Comparison of ENCODE assay signal across 15 cellular contexts in the genomic region with DNA sequence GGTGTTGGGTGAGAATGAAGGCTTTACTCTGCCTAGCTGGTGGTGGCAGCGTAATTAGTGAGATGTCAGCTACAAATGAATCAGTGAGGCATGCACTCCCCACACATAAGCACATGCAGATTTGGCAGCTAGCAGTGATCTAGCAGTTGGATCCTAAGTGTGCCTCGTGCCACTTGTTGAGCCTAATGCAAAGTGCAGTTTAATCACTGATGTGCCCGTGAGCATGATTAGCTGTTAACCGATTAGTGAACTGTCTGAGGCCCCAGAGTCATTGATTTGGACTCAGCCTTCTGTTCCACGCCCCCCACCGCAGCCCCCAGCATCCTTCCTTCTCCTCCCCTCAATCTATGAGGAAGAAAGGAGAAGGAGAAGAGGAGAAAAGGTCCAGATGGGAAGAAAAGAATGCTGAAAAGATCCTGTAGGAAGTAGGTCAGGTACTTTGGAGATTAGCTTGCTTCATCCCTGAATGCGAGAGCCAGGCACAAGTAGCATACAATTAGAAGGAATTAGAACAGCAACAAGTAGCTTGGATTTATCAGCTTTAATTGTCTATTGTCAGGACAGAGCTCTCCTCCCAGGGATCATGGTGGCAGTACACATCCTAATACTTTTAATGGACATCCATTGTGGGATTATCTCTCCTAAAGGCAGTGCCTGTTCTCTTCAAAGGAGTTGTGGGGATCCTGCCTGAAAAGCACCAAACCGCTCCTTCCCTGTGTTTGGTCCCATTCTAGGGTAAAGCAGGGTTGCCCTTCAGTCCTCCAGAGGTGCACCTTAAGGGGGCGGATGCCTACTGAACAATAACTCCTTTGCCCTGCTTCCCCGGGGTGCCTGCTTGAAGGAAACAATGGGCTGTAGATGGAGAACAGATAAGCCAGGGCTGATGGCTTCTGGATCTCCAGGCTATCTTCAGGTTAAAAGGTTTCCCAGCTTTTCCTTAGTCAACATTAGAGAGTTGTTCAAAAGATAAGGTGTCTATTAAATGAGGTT.
"Had no signal": no experiment of that assay in that cellular context is flagged by ENCODE, and none has a peak within 500 bp of the region (broad histone marks: within the 10 kb centered on the region; RNA-seq: fewer than 3 reads in every experiment).

No MANE protein-coding gene starts in this region.

- ATAC-seq: activated T-helper 17 cell treated with anti-CD3 and anti-CD28 coated beads, Interleukin-2, amount 50 U/mL, for 72 hours had no signal

- H3K9me3 ChIP-seq: adrenal gland, left ventricle myocardium inferior had no signal

- H3K4me1 ChIP-seq: adrenal gland, parathyroid adenoma had no signal

- H2AFZ ChIP-seq: parathyroid adenoma had no signal

- H3K4me3 ChIP-seq: adrenal gland, left ventricle myocardium inferior had no signal

- DNase-seq: activated CD4-positive, alpha-beta T cell treated with anti-CD3 and anti-CD28 coated beads, Interleukin-2, amount 10 ng/mL, durations not matched to agents 7 days and 5 days; activated CD4-positive, CD25-positive, alpha-beta regulatory T cell; activated CD8-positive, alpha-beta memory T cell treated with anti-CD3 and anti-CD28 coated beads for 24 hours; activated naive CD4-positive, alpha-beta T cell treated with anti-CD3 and anti-CD28 coated beads, Interleukin-2, amount 10 ng/mL, durations not matched to agents 7 days and 5 days; adrenal gland; cortex of kidney; effector CD8-positive, alpha-beta T cell; kidney; left ventricle myocardium inferior; stimulated activated CD4-positive, alpha-beta T cell treated with anti-CD3 and anti-CD28 coated beads, Interleukin-15, amount 100 ng/mL, for 24 hours; stimulated activated CD4-positive, alpha-beta T cell treated with anti-CD3 and anti-CD28 coated beads, Interleukin-4, amount 100 ng/mL, for 4 hours had no signal

- H3K27ac ChIP-seq: adrenal gland, epithelial cell of prostate, left ventricle myocardium inferior, parathyroid adenoma had no signal

- H3K36me3 ChIP-seq: adrenal gland, left ventricle myocardium inferior had no signal

- H3K9ac ChIP-seq: parathyroid adenoma had no signal

- FAIRE-seq: kidney, urothelium cell line had no signal
